ENCODE assay signal across 17 cellular contexts in genomic region chr11:22785251-22785650, GRCh38. TPM values are rescaled to one million over a fixed set of nuclear protein-coding genes. Genes with fewer than 3 reads are reported as not detected.
A peak's percentile ranks its signal among the peaks of the same experiment; 100 is the strongest.
DNase-seq lines count a peak whose midpoint lies in the region; ATAC-seq, FAIRE-seq and TF ChIP-seq lines count a peak whose summit lies in the region.
"Had no signal": no experiment of that assay in that cellular context is flagged by ENCODE, and none has a peak within 500 bp of the region (broad histone marks: within the 10 kb centered on the region; RNA-seq: fewer than 3 reads in every experiment).

No MANE protein-coding gene starts in this region.

- no peak for TF ChIP-seq CTCF in bronchial epithelial cell (IDR thresholded peaks at IDR 0.05; ENCODE audit: insufficient read depth, low read length, severe bottlenecking)
- TF ChIP-seq CTCF in gastrocnemius medialis (IDR thresholded peaks at IDR 0.05 in 4 of 5, conservative IDR thresholded peaks at IDR 0.05 in 1 of 5), result no peak

- no peak for TF ChIP-seq POLR2A in gastrocnemius medialis (IDR thresholded peaks at IDR 0.05)

- in situ Hi-C loops in gastrocnemius medialis (cut with MboI; ENCODE audit: low sequenced_read_pairs in 4 of 4), result loop anchor here in 3 of 4 donors (5.0 to 25.0 kb wide), 3 partner anchors 448 to 450 kb away; partner anchors contain the start of gene SLC17A6 (in 3 of the 3)

- ATAC-seq in activated CD8-positive, alpha-beta memory T cell treated with anti-CD3 and anti-CD28 coated beads, Interleukin-2, amount 10 ng/mL, durations not matched to agents 7 days and 5 days, result no peak
- ATAC-seq in GM21381 (IDR thresholded peaks at IDR 0.05; ENCODE audit: unreplicated experiment), result no peak
- ATAC-seq in gastrocnemius medialis, result no peak
- ATAC-seq: HCT116, left lobe of liver had no signal

- H3K4me1 Mint-ChIP-seq in activated CD8-positive, alpha-beta memory T cell treated with anti-CD3 and anti-CD28 coated beads, Interleukin-2, amount 10 ng/mL, durations not matched to agents 7 days and 5 days, result peaks cover 3% of the 10 kb centered on the region
- H3K4me1 Mint-ChIP-seq: activated CD4-positive, alpha-beta memory T cell treated with anti-CD3 and anti-CD28 coated beads, Interleukin-2, amount 10 ng/mL, durations not matched to agents 7 days and 5 days had no signal

- H3K4me1 ChIP-seq in gastrocnemius medialis, result no peaks in the 10 kb centered on the region

- H3K4me3 Mint-ChIP-seq in activated CD8-positive, alpha-beta memory T cell treated with anti-CD3 and anti-CD28 coated beads, Interleukin-2, amount 10 ng/mL, durations not matched to agents 7 days and 5 days, result no peak overlapping the region
- H3K4me3 Mint-ChIP-seq: activated CD4-positive, alpha-beta memory T cell treated with anti-CD3 and anti-CD28 coated beads, Interleukin-2, amount 10 ng/mL, durations not matched to agents 7 days and 5 days; stimulated activated naive CD8-positive, alpha-beta T cell treated with anti-CD3 and anti-CD28 coated beads, Interleukin-15, Interleukin-2, amounts not matched to agents 100 ng/mL and 50 ng/mL, for 24 hours had no signal

- CTCF ChIA-PET in activated CD8-positive, alpha-beta memory T cell treated with anti-CD3 and anti-CD28 coated beads, Interleukin-2, amount 10 ng/mL, durations not matched to agents 7 days and 5 days (lab: Charles Lee), result no interaction called here

- no peaks in the 10 kb centered on the region for H3K9me3 ChIP-seq in gastrocnemius medialis
- H3K9me3 ChIP-seq: adrenal gland had no signal

- no peaks in the 10 kb centered on the region for H3K36me3 ChIP-seq in bronchial epithelial cell (ENCODE audit: control insufficient read depth, insufficient read depth, low read length)
- no peaks in the 10 kb centered on the region for H3K36me3 ChIP-seq in gastrocnemius medialis
- H3K36me3 ChIP-seq: adrenal gland had no signal

- no peaks in the 10 kb centered on the region for H3K36me3 Mint-ChIP-seq in activated CD8-positive, alpha-beta memory T cell treated with anti-CD3 and anti-CD28 coated beads, Interleukin-2, amount 10 ng/mL, durations not matched to agents 7 days and 5 days

- H3K27me3 ChIP-seq in bronchial epithelial cell (ENCODE audit: control insufficient read depth, insufficient read depth, low read length) (no peaks in the 10 kb centered on the region), gastrocnemius medialis (no peaks in the 10 kb centered on the region)
- H3K27me3 ChIP-seq: adrenal gland had no signal

- no peak overlapping the region for H3K27ac Mint-ChIP-seq in activated CD8-positive, alpha-beta memory T cell treated with anti-CD3 and anti-CD28 coated beads, Interleukin-2, amount 10 ng/mL, durations not matched to agents 7 days and 5 days
- H3K27ac Mint-ChIP-seq: activated CD4-positive, alpha-beta memory T cell treated with anti-CD3 and anti-CD28 coated beads, Interleukin-2, amount 10 ng/mL, durations not matched to agents 7 days and 5 days; stimulated activated naive CD8-positive, alpha-beta T cell treated with anti-CD3 and anti-CD28 coated beads, Interleukin-15, Interleukin-2, amounts not matched to agents 100 ng/mL and 50 ng/mL, for 24 hours had no signal

- DNase-seq in DMS 273 (lab: John Stamatoyannopoulos, UW; ENCODE audit: unreplicated experiment) (peak; percentile 79), NCI-H2171 (lab: John Stamatoyannopoulos, UW) (peak; percentile 42), bronchial epithelial cell (ENCODE audit: low read depth) (peak; percentile 92), lung microvascular endothelial cell (ENCODE audit: low read depth in 2 of 2) (peak; percentile 18 to 90), gastrocnemius medialis (no peak)
- DNase-seq in activated CD8-positive, alpha-beta memory T cell treated with anti-CD3 and anti-CD28 coated beads, Interleukin-2, amount 10 ng/mL, durations not matched to agents 7 days and 5 days, result no peak
- no peak for DNase-seq in stimulated activated naive CD4-positive, alpha-beta T cell treated with Interleukin-2 at 50 U/mL for 16 hours (lab: John Stamatoyannopoulos, UW)
- DNase-seq: activated CD4-positive, alpha-beta memory T cell treated with anti-CD3 and anti-CD28 coated beads, Interleukin-2, amount 10 ng/mL, durations not matched to agents 7 days and 5 days; adrenal gland; COR-L47; posterior cingulate gyrus; stimulated activated CD4-positive, alpha-beta T cell treated with anti-CD3 and anti-CD28 coated beads, Interleukin-12 subunit alpha, Interleukin-12 subunit beta, amount 100 ng/mL, for 4 hours had no signal

- no peaks in the 10 kb centered on the region for H3K9me3 Mint-ChIP-seq in activated CD8-positive, alpha-beta memory T cell treated with anti-CD3 and anti-CD28 coated beads, Interleukin-2, amount 10 ng/mL, durations not matched to agents 7 days and 5 days (ENCODE audit: low read depth)
- H3K9me3 Mint-ChIP-seq: activated CD4-positive, alpha-beta memory T cell treated with anti-CD3 and anti-CD28 coated beads, Interleukin-2, amount 10 ng/mL, durations not matched to agents 7 days and 5 days; stimulated activated naive CD8-positive, alpha-beta T cell treated with anti-CD3 and anti-CD28 coated beads, Interleukin-15, Interleukin-2, amounts not matched to agents 100 ng/mL and 50 ng/mL, for 24 hours had no signal

- intact Hi-C loops in gastrocnemius medialis (cut with DNase I; ENCODE audit: low total_unique reads), result loop anchor here (5.0 kb wide), 1 partner anchor 113 kb away; no protein-coding TSS in a partner anchor

- no peaks in the 10 kb centered on the region for H3K27me3 Mint-ChIP-seq in activated CD8-positive, alpha-beta memory T cell treated with anti-CD3 and anti-CD28 coated beads, Interleukin-2, amount 10 ng/mL, durations not matched to agents 7 days and 5 days
- H3K27me3 Mint-ChIP-seq: stimulated activated naive CD8-positive, alpha-beta T cell treated with anti-CD3 and anti-CD28 coated beads, Interleukin-15, Interleukin-2, amounts not matched to agents 100 ng/mL and 50 ng/mL, for 24 hours had no signal

- peak; percentile 58 for FAIRE-seq in bronchial epithelial cell (lab: Jason Lieb, UNC)
- FAIRE-seq: colon had no signal

- H3K27ac ChIP-seq in gastrocnemius medialis, result no peak overlapping the region
- H3K27ac ChIP-seq: adrenal gland had no signal

- H3K4me3 ChIP-seq in bronchial epithelial cell (ENCODE audit: low read depth, low read length), result no peak overlapping the region
- H3K4me3 ChIP-seq in gastrocnemius medialis, result no peak overlapping the region
- H3K4me3 ChIP-seq: adrenal gland had no signal

RNA-seq across cellular contexts. Expression of gene SVIP, which starts 44.4 kb away (rescaled TPM):
- total RNA-seq in bronchial epithelial cell, result 7.4 and 10.1 TPM in 2 replicates
- 10.3 and 10.7 TPM in 2 replicates for total RNA-seq in lung microvascular endothelial cell
- 10 to 100 TPM; 26.1 to 38.4 TPM for total RNA-seq in activated CD8-positive, alpha-beta memory T cell treated with anti-CD3 and anti-CD28 coated beads, Interleukin-2, amount 10 ng/mL, durations not matched to agents 7 days and 5 days
- total RNA-seq in gastrocnemius medialis, result 10 to 100 TPM; 10.2 to 22.0 (median 14.6) TPM

Comparison
In these comparisons a context has a peak if more than half of its experiments do, and no peak if none do; other contexts are left out.
1. DNase-seq: peak in DMS 273 (single experiment), NCI-H2171 (single experiment), bronchial epithelial cell (single experiment) and lung microvascular endothelial cell (2 of 2); none in activated CD8-positive, alpha-beta memory T cell treated with anti-CD3 and anti-CD28 coated beads, Interleukin-2, amount 10 ng/mL, durations not matched to agents 7 days and 5 days (single experiment), gastrocnemius medialis (0 of 2) and stimulated activated naive CD4-positive, alpha-beta T cell treated with Interleukin-2 at 50 U/mL for 16 hours (single experiment).